8 cellular contexts compared by ENCODE assay signal in genomic region chr18:48923746-48924580, GRCh38. TPM values are rescaled to one million over a fixed set of nuclear protein-coding genes. Genes with fewer than 3 reads are reported as not detected.
DNase-seq lines count a peak whose midpoint lies in the region; TF ChIP-seq lines count a peak whose summit lies in the region.

No MANE protein-coding gene starts in this region.

- H3K36me3 ChIP-seq in OCI-LY7 (ENCODE audit: insufficient read depth, low read length): peaks cover 29% of the 10 kb centered on the region; the same call in 1 of the 2 replicates
- no peaks in the 10 kb centered on the region for H3K36me3 ChIP-seq in endocrine pancreas (ENCODE audit: control insufficient read depth, insufficient read depth, low read length)

- BruUV-seq in OCI-LY7 (replicated peaks; lab: Mats Ljungman, UMichigan): no TSS peak

- peaks cover 48% of the 10 kb centered on the region for H3K79me2 ChIP-seq in OCI-LY7 (ENCODE audit: insufficient read depth, low read depth, low read length)

- intact Hi-C loops in OCI-LY7 (cut with micrococcal nuclease; ENCODE audit: unreplicated experiment): no loop called here

- DNase-seq in GM12865 (ENCODE audit: low read depth) (peak; percentile 68), OCI-LY7 (ENCODE audit: low spot score) (no peak), renal cortical epithelial cell (ENCODE audit: low read depth) (peak; percentile 62), cortex of kidney (lab: John Stamatoyannopoulos, UW) (no peak), NCI-H226 (no peak), H4 (ENCODE audit: low spot score) (no peak), NCI-H1417 (lab: John Stamatoyannopoulos, UW) (no peak)

- POLR2A ChIA-PET in OCI-LY7 (lab: Charles Lee): no interaction called here

- CTCF ChIA-PET in OCI-LY7 (lab: Charles Lee; ENCODE audit: unreplicated experiment): no interaction called here

- H3K9me3 ChIP-seq in OCI-LY7 (ENCODE audit: low read length): no peaks in the 10 kb centered on the region
- H3K9me3 ChIP-seq in endocrine pancreas (ENCODE audit: control insufficient read depth, low read length): no peaks in the 10 kb centered on the region

- peak overlapping the region; percentile 49 for H3K4me2 ChIP-seq in OCI-LY7 (ENCODE audit: low read length)

- H3K9ac ChIP-seq in endocrine pancreas (ENCODE audit: control insufficient read depth, insufficient read depth, low read length): peak overlapping the region; percentile 30

- peaks cover 76% of the 10 kb centered on the region for H3K4me1 ChIP-seq in OCI-LY7 (ENCODE audit: insufficient read depth, low read length, poor library complexity, severe bottlenecking)
- H3K4me1 ChIP-seq in endocrine pancreas (ENCODE audit: control insufficient read depth, insufficient read depth, low read length): peaks cover 6% of the 10 kb centered on the region

- no peaks in the 10 kb centered on the region for H3K27me3 ChIP-seq in endocrine pancreas (ENCODE audit: control insufficient read depth, insufficient read depth, low read length)

- no peak for TF ChIP-seq CTCF in GM12865 (IDR thresholded peaks at IDR 0.05; ENCODE audit: insufficient read depth, low read depth, low read length, missing control alignments)
- no peak for TF ChIP-seq CTCF in OCI-LY7 (conservative IDR thresholded peaks at IDR 0.05; ENCODE audit: low read length)

- H4K20me1 ChIP-seq in OCI-LY7 (ENCODE audit: insufficient read depth, low read length): no peaks in the 10 kb centered on the region

- no peaks in the 10 kb centered on the region for H3K9me2 ChIP-seq in OCI-LY7 (ENCODE audit: insufficient read depth, low read length)

- H3K4me3 ChIP-seq in GM12865 (ENCODE audit: low read depth, low read length): no peak overlapping the region; the same call in 1 of the 2 replicates
- no peak overlapping the region for H3K4me3 ChIP-seq in OCI-LY7 (ENCODE audit: low read depth, low read length, poor library complexity, severe bottlenecking)
- H3K4me3 ChIP-seq in endocrine pancreas (ENCODE audit: control insufficient read depth, insufficient read depth, low read length): no peak overlapping the region

- peak overlapping the region; percentile 22 for H3K27ac ChIP-seq in OCI-LY7 (ENCODE audit: low read depth, low read length, poor library complexity, severe bottlenecking)

- no peak overlapping the region for H2AFZ ChIP-seq in OCI-LY7 (ENCODE audit: low read length)

RNA-seq across cellular contexts. Expression of gene SMAD7, which starts 26.8 kb away (rescaled TPM):
- total RNA-seq in OCI-LY7 (2014; rRNA removed; shearing (Covaris generic)): 13.5 and 15.1 TPM in 2 replicates
- 2.9 and 3.2 TPM in 2 replicates for total RNA-seq in OCI-LY7 (2022)
- total RNA-seq in renal cortical epithelial cell: 46.2 and 71.3 TPM in 2 replicates
- total RNA-seq in H4 (2014; rRNA removed; shearing (Covaris generic)): 6.9 and 10.1 TPM in 2 replicates

Comparison
In these comparisons a context has a peak if more than half of its experiments do, and no peak if none do; other contexts are left out.
1. DNase-seq: peak in GM12865 (single experiment) and renal cortical epithelial cell (single experiment); none in OCI-LY7 (single experiment), cortex of kidney (single experiment), NCI-H226 (single experiment), H4 (single experiment) and NCI-H1417 (0 of 3).